Comparison of ENCODE assay signal across 8 cellular contexts in the genomic region with DNA sequence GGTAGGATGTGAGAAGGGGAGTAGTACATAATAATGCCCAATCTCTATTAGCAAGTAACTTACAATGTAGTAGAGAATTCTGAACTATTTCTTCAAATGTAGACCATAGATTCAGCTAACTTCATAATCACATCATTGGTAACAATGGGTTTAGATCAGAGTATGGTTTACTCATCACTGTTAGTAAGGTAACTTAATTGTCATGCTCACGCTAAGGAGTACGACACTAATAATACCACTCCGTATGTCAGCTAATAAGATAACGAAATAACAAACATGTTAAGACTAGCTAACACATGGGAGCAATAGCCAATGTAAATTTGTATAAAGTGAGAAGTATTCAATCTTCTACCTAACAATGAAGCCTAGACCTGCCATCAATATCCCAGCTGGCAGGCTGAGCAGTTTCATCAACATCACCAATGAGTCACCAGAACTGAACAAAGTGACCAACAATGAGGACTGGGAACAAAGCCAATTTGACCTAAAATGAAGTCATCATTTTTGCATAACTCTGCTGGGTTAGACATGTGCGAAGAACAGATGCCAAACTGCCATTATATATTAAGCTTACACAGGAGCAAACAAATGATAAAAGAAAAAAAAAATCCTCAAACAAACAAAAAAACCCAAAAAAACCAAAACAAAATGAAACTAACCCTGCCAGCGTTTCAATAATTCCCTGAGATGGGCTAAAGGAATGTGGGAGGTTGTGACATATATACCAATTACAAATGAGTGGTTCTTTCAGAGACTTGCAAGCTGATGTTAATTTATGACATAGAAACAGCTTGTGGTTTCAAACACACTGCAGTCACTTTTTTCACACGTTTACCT. TPM values are rescaled to one million over a fixed set of nuclear protein-coding genes. Genes with fewer than 3 reads are reported as not detected.
DNase-seq lines count a peak whose midpoint lies in the region; ATAC-seq, FAIRE-seq and TF ChIP-seq lines count a peak whose summit lies in the region.

No MANE protein-coding gene starts in this region.

- DNase-seq in D721Med (ENCODE audit: insufficient read length, low spot score) (no peak), NOMO-1 (lab: John Stamatoyannopoulos, UW; ENCODE audit: unreplicated experiment in 2 of 2) (peak; percentile 70 to 72), cerebellum (ENCODE audit: low spot score) (peak; percentile 5), lung microvascular endothelial cell (ENCODE audit: low read depth in 2 of 2) (peak; percentile 99), NCI-H187 (lab: John Stamatoyannopoulos, UW) (no peak), H7 (no peak)

- TF ChIP-seq CTCF in D721Med (IDR thresholded peaks at IDR 0.05; ENCODE audit: insufficient read depth, missing control alignments) = no peak

- ATAC-seq in GM19438 (IDR thresholded peaks at IDR 0.05; ENCODE audit: low read depth, unreplicated experiment) = peak; percentile 52
- peak; percentile 84 for ATAC-seq in HG03460 (IDR thresholded peaks at IDR 0.05; ENCODE audit: unreplicated experiment)

- peak; percentile 46 for FAIRE-seq in D721Med (lab: Jason Lieb, UNC)

- H3K4me3 ChIP-seq in H7 (ENCODE audit: insufficient read depth, low read depth, low read length) = no peak overlapping the region

- no peaks in the 10 kb centered on the region for H3K27me3 ChIP-seq in H7 (ENCODE audit: control insufficient read depth, insufficient read depth, low read length)

- H3K36me3 ChIP-seq in H7 (replicated peaks; ENCODE audit: control insufficient read depth, insufficient read depth, low read length) = no peaks in the 10 kb centered on the region; the same call in 1 of the 2 replicates

RNA-seq across cellular contexts. Expression of a gene that starts 56.6 kb away (rescaled TPM):
- 2.6 TPM for total RNA-seq in cerebellum
- total RNA-seq in lung microvascular endothelial cell = 0.20 and 0.87 TPM in 2 replicates
- total RNA-seq in H7 (2014; rRNA removed; shearing (Covaris generic)) = 0.37 and 1.2 TPM in 2 replicates

Comparison
In these comparisons a context has a peak if more than half of its experiments do, and no peak if none do; other contexts are left out.
1. DNase-seq: peak in NOMO-1 (2 of 2), cerebellum (single experiment) and lung microvascular endothelial cell (2 of 2); none in D721Med (single experiment), NCI-H187 (0 of 2) and H7 (single experiment).